ENCODE assay signal across 1 cellular context in the genomic region with DNA sequence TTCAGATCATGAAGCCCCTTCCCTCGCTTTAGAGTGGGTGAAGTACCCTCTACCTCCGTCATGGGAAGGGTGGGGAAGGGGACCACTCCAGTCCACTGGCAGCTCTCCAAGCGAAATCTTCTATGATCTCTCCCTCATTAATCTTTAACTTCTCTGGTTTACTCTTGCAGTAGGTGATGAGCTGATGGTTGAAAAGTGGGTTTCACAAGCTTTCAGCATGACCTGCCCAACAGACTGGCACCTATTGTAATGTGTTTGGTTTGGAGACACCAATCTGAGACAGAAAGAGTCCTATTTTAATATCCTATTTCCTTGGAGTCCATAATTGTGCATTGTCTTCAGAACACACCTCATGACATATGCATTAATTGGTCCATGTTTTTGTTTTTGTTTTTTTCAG.
TF ChIP-seq lines count a peak whose summit lies in the region.

No MANE protein-coding gene starts in this region.

TF ChIP-seq in GM12878, 131 proteins besides CTCF, POLR2A, EP300 and RAD21 (continued from another document):
- TF ChIP-seq, protein P1, sequence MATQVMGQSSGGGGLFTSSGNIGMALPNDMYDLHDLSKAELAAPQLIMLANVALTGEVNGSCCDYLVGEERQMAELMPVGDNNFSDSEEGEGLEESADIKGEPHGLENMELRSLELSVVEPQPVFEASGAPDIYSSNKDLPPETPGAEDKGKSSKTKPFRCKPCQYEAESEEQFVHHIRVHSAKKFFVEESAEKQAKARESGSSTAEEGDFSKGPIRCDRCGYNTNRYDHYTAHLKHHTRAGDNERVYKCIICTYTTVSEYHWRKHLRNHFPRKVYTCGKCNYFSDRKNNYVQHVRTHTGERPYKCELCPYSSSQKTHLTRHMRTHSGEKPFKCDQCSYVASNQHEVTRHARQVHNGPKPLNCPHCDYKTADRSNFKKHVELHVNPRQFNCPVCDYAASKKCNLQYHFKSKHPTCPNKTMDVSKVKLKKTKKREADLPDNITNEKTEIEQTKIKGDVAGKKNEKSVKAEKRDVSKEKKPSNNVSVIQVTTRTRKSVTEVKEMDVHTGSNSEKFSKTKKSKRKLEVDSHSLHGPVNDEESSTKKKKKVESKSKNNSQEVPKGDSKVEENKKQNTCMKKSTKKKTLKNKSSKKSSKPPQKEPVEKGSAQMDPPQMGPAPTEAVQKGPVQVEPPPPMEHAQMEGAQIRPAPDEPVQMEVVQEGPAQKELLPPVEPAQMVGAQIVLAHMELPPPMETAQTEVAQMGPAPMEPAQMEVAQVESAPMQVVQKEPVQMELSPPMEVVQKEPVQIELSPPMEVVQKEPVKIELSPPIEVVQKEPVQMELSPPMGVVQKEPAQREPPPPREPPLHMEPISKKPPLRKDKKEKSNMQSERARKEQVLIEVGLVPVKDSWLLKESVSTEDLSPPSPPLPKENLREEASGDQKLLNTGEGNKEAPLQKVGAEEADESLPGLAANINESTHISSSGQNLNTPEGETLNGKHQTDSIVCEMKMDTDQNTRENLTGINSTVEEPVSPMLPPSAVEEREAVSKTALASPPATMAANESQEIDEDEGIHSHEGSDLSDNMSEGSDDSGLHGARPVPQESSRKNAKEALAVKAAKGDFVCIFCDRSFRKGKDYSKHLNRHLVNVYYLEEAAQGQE (IDR thresholded peaks at IDR 0.05; ENCODE audit: low read depth, low read length), result no peak
- TF ChIP-seq KLF5 (IDR thresholded peaks at IDR 0.05; ENCODE audit: partially characterized antibody) (no peak), CREM (IDR thresholded peaks at IDR 0.05; ENCODE audit: low read depth) (no peak), GATAD2B (conservative IDR thresholded peaks at IDR 0.05; ENCODE audit: low read depth) (no peak), BACH1 (IDR thresholded peaks at IDR 0.05; ENCODE audit: borderline replicate concordance) (no peak), ZNF24 (IDR thresholded peaks at IDR 0.05) (no peak), IRF4 (IDR thresholded peaks at IDR 0.05; ENCODE audit: low read depth, low read length) (no peak), ZNF274 (IDR thresholded peaks at IDR 0.05; ENCODE audit: insufficient read depth, insufficient read length) (no peak)
- TF ChIP-seq, protein P2, sequence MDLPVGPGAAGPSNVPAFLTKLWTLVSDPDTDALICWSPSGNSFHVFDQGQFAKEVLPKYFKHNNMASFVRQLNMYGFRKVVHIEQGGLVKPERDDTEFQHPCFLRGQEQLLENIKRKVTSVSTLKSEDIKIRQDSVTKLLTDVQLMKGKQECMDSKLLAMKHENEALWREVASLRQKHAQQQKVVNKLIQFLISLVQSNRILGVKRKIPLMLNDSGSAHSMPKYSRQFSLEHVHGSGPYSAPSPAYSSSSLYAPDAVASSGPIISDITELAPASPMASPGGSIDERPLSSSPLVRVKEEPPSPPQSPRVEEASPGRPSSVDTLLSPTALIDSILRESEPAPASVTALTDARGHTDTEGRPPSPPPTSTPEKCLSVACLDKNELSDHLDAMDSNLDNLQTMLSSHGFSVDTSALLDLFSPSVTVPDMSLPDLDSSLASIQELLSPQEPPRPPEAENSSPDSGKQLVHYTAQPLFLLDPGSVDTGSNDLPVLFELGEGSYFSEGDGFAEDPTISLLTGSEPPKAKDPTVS (IDR thresholded peaks at IDR 0.05; ENCODE audit: low read depth, low read length), result no peak
- TF ChIP-seq, protein P3, sequence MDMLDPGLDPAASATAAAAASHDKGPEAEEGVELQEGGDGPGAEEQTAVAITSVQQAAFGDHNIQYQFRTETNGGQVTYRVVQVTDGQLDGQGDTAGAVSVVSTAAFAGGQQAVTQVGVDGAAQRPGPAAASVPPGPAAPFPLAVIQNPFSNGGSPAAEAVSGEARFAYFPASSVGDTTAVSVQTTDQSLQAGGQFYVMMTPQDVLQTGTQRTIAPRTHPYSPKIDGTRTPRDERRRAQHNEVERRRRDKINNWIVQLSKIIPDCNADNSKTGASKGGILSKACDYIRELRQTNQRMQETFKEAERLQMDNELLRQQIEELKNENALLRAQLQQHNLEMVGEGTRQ (IDR thresholded peaks at IDR 0.05; ENCODE audit: borderline replicate concordance, low read depth, low read length), result no peak
TF ChIP-seq in GM12878: peak in this region for 0.
